1 cellular context compared by ENCODE assay signal in the genomic region with DNA sequence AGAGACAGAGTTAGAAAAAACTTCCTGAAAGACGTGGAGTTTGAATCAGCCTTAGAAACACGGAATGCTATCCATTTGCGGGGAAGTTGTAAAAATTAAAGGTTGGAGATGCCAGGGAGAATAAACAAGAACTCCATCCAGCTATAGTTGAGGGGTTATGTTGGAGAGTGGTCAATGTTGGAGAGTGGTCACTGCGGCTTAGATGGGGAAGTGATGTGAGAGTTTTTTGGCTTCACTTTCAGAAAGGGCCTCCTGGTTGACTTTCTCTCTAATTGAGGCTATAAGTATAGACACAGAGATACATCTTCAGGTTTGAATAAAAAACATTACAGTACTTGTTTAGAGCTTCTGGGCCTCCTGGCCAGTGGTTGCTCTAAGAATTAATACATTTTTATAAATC.
TF ChIP-seq lines count a peak whose summit lies in the region.

No MANE protein-coding gene starts in this region.

TF ChIP-seq in H1, 55 proteins besides CTCF, POLR2A, EP300 and RAD21 (continued from another document):
- TF ChIP-seq, protein P1, sequence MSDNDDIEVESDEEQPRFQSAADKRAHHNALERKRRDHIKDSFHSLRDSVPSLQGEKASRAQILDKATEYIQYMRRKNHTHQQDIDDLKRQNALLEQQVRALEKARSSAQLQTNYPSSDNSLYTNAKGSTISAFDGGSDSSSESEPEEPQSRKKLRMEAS (IDR thresholded peaks at IDR 0.05): no peak
- TF ChIP-seq, protein P2, sequence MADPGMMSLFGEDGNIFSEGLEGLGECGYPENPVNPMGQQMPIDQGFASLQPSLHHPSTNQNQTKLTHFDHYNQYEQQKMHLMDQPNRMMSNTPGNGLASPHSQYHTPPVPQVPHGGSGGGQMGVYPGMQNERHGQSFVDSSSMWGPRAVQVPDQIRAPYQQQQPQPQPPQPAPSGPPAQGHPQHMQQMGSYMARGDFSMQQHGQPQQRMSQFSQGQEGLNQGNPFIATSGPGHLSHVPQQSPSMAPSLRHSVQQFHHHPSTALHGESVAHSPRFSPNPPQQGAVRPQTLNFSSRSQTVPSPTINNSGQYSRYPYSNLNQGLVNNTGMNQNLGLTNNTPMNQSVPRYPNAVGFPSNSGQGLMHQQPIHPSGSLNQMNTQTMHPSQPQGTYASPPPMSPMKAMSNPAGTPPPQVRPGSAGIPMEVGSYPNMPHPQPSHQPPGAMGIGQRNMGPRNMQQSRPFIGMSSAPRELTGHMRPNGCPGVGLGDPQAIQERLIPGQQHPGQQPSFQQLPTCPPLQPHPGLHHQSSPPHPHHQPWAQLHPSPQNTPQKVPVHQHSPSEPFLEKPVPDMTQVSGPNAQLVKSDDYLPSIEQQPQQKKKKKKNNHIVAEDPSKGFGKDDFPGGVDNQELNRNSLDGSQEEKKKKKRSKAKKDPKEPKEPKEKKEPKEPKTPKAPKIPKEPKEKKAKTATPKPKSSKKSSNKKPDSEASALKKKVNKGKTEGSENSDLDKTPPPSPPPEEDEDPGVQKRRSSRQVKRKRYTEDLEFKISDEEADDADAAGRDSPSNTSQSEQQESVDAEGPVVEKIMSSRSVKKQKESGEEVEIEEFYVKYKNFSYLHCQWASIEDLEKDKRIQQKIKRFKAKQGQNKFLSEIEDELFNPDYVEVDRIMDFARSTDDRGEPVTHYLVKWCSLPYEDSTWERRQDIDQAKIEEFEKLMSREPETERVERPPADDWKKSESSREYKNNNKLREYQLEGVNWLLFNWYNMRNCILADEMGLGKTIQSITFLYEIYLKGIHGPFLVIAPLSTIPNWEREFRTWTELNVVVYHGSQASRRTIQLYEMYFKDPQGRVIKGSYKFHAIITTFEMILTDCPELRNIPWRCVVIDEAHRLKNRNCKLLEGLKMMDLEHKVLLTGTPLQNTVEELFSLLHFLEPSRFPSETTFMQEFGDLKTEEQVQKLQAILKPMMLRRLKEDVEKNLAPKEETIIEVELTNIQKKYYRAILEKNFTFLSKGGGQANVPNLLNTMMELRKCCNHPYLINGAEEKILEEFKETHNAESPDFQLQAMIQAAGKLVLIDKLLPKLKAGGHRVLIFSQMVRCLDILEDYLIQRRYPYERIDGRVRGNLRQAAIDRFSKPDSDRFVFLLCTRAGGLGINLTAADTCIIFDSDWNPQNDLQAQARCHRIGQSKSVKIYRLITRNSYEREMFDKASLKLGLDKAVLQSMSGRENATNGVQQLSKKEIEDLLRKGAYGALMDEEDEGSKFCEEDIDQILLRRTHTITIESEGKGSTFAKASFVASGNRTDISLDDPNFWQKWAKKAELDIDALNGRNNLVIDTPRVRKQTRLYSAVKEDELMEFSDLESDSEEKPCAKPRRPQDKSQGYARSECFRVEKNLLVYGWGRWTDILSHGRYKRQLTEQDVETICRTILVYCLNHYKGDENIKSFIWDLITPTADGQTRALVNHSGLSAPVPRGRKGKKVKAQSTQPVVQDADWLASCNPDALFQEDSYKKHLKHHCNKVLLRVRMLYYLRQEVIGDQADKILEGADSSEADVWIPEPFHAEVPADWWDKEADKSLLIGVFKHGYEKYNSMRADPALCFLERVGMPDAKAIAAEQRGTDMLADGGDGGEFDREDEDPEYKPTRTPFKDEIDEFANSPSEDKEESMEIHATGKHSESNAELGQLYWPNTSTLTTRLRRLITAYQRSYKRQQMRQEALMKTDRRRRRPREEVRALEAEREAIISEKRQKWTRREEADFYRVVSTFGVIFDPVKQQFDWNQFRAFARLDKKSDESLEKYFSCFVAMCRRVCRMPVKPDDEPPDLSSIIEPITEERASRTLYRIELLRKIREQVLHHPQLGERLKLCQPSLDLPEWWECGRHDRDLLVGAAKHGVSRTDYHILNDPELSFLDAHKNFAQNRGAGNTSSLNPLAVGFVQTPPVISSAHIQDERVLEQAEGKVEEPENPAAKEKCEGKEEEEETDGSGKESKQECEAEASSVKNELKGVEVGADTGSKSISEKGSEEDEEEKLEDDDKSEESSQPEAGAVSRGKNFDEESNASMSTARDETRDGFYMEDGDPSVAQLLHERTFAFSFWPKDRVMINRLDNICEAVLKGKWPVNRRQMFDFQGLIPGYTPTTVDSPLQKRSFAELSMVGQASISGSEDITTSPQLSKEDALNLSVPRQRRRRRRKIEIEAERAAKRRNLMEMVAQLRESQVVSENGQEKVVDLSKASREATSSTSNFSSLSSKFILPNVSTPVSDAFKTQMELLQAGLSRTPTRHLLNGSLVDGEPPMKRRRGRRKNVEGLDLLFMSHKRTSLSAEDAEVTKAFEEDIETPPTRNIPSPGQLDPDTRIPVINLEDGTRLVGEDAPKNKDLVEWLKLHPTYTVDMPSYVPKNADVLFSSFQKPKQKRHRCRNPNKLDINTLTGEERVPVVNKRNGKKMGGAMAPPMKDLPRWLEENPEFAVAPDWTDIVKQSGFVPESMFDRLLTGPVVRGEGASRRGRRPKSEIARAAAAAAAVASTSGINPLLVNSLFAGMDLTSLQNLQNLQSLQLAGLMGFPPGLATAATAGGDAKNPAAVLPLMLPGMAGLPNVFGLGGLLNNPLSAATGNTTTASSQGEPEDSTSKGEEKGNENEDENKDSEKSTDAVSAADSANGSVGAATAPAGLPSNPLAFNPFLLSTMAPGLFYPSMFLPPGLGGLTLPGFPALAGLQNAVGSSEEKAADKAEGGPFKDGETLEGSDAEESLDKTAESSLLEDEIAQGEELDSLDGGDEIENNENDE (IDR thresholded peaks at IDR 0.05; ENCODE audit: insufficient replicate concordance, low read length): no peak
- TF ChIP-seq ZNF274 (IDR thresholded peaks at IDR 0.05; ENCODE audit: borderline replicate concordance, extremely low read depth, low read length) (no peak), CHD1 (IDR thresholded peaks at IDR 0.05; ENCODE audit: low read depth, low read length) (no peak), CEBPB (IDR thresholded peaks at IDR 0.05; ENCODE audit: low read depth, low read length) (no peak), CTBP2 (IDR thresholded peaks at IDR 0.05; ENCODE audit: borderline replicate concordance, insufficient read depth, insufficient read length, low read length) (no peak)
- TF ChIP-seq, protein P3, sequence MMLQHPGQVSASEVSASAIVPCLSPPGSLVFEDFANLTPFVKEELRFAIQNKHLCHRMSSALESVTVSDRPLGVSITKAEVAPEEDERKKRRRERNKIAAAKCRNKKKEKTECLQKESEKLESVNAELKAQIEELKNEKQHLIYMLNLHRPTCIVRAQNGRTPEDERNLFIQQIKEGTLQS (IDR thresholded peaks at IDR 0.05; ENCODE audit: insufficient read depth, low read depth, low read length): no peak
